Comparison of ENCODE assay signal across 20 cellular contexts in the genomic region with DNA sequence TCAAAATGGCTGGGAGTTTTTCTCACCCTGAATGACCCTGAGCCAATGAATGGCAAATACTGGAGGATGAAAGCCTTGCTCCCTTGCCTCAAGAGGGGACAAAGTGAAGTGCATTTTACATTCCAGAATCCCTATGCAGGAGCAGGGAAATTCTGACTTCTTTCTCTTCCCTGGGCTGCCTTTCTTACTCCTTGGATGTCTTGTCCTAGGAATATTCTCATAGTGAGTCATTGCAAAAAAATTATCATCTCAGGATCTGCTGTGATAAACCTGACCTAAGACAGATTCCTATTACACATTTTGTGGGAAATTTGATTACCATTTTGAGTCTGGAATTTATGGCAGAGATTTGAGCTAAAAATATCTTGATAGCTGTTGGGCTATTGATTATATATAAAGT.
DNase-seq lines count a peak whose midpoint lies in the region; ATAC-seq, FAIRE-seq and TF ChIP-seq lines count a peak whose summit lies in the region.
"Had no signal": no experiment of that assay in that cellular context is flagged by ENCODE, and none has a peak within 500 bp of the region (broad histone marks: within the 10 kb centered on the region; RNA-seq: fewer than 3 reads in every experiment).

No MANE protein-coding gene starts in this region.

- H4K8ac ChIP-seq in mesenchymal stem cell (ENCODE audit: low read length) = no peak overlapping the region

- H3K27me3 ChIP-seq in bronchial epithelial cell (ENCODE audit: control insufficient read depth, insufficient read depth, low read length) (no peaks in the 10 kb centered on the region), mesenchymal stem cell (ENCODE audit: control insufficient read depth in 1 of 2, insufficient read depth in 1 of 2, low read length in 2 of 2) (no peaks in the 10 kb centered on the region)
- H3K27me3 ChIP-seq: MG63, stomach, uterus had no signal

- H3K36me3 ChIP-seq in bronchial epithelial cell (ENCODE audit: control insufficient read depth, insufficient read depth, low read length) (no peaks in the 10 kb centered on the region), mesenchymal stem cell (ENCODE audit: control insufficient read depth in 1 of 2, insufficient read depth in 2 of 2, low read depth in 1 of 2, low read length in 2 of 2) (no peaks in the 10 kb centered on the region)
- H3K36me3 ChIP-seq: MG63, stomach, uterus had no signal

- H2AFZ ChIP-seq in mesenchymal stem cell (ENCODE audit: low read depth, low read length) = no peak overlapping the region

- H2BK12ac ChIP-seq in mesenchymal stem cell (ENCODE audit: low read length in 2 of 2) = no peak overlapping the region

- no peak overlapping the region for H4K91ac ChIP-seq in mesenchymal stem cell (ENCODE audit: low read length)

- ATAC-seq in GM19467 (IDR thresholded peaks at IDR 0.05; ENCODE audit: unreplicated experiment) = no peak

- H2BK5ac ChIP-seq in mesenchymal stem cell (ENCODE audit: low read depth, low read length, poor library complexity, severe bottlenecking) = peak overlapping the region; percentile 97

- peak overlapping the region; percentile 44 for H2AK5ac ChIP-seq in mesenchymal stem cell (ENCODE audit: low read length, severe bottlenecking)

- no peak overlapping the region for H3K14ac ChIP-seq in mesenchymal stem cell (ENCODE audit: low read length in 2 of 2)

- no peak overlapping the region for H3K9ac ChIP-seq in mesenchymal stem cell (ENCODE audit: low read length)

- no peaks in the 10 kb centered on the region for H3K4me1 ChIP-seq in mesenchymal stem cell (ENCODE audit: control insufficient read depth, insufficient read depth, low read depth, low read length)
- H3K4me1 ChIP-seq: stomach, uterus had no signal

- H3K9me3 ChIP-seq in mesenchymal stem cell (ENCODE audit: control insufficient read depth, low read length) = no peaks in the 10 kb centered on the region
- H3K9me3 ChIP-seq: MG63, stomach, uterus had no signal

- no peak overlapping the region for H3K4me2 ChIP-seq in mesenchymal stem cell (ENCODE audit: low read length, poor library complexity, severe bottlenecking)

- H3K4ac ChIP-seq in mesenchymal stem cell (ENCODE audit: low read depth in 1 of 2, low read length in 2 of 2) = no peak overlapping the region

- no peak overlapping the region for H2BK15ac ChIP-seq in mesenchymal stem cell (ENCODE audit: low read depth, poor library complexity, severe bottlenecking)

- peak overlapping the region; percentile 97 for H3K27ac ChIP-seq in mesenchymal stem cell (ENCODE audit: low read length, poor library complexity, severe bottlenecking)
- H3K27ac ChIP-seq: stomach, uterus had no signal

- peak; percentile 3 for DNase-seq in Daoy (ENCODE audit: low read depth)
- DNase-seq in RKO (ENCODE audit: low spot score) = peak; percentile 13
- DNase-seq in bronchial epithelial cell (ENCODE audit: low read depth) = peak; percentile 62
- DNase-seq in mesenchymal stem cell = peak; percentile 57
- DNase-seq in effector CD8-positive, alpha-beta T cell (lab: John Stamatoyannopoulos, UW) = no peak
- DNase-seq in NCI-H1105 treated with DMSO at 0.1 percent for 48 hours (lab: John Stamatoyannopoulos, UW) = no peak
- DNase-seq in NCI-H526 (lab: John Stamatoyannopoulos, UW) = no peak
- DNase-seq: activated CD4-positive, alpha-beta T cell treated with anti-CD3 and anti-CD28 coated beads, Interleukin-2, amount 10 ng/mL, durations not matched to agents 24 days and 14 days; activated naive CD4-positive, alpha-beta T cell treated with anti-CD3 and anti-CD28 coated beads, Interleukin-2, amount 10 ng/mL, durations not matched to agents 7 days and 5 days; activated T-cell treated with anti-CD3 and anti-CD28 coated beads for 4 hours; GDM1; MG63; NCI-H187; stomach; T1000; uterus had no signal

- H3K18ac ChIP-seq in mesenchymal stem cell (ENCODE audit: low read depth in 1 of 2, low read length in 2 of 2) = no peak overlapping the region

- no peaks in the 10 kb centered on the region for H3K79me1 ChIP-seq in mesenchymal stem cell (replicated peaks; ENCODE audit: low read length, poor library complexity, severe bottlenecking)

- TF ChIP-seq CTCF in bronchial epithelial cell (IDR thresholded peaks at IDR 0.05; ENCODE audit: insufficient read depth, low read length, severe bottlenecking) = no peak

- FAIRE-seq in bronchial epithelial cell (lab: Jason Lieb, UNC) = no peak
- FAIRE-seq: frontal cortex, GM12892, H1 had no signal

- no peak overlapping the region for H3K4me3 ChIP-seq in bronchial epithelial cell (ENCODE audit: low read depth, low read length)
- peak overlapping the region in 1 of 2 experiments; percentile 29 for H3K4me3 ChIP-seq in mesenchymal stem cell (ENCODE audit: insufficient read depth in 1 of 2, low read depth in 1 of 2, low read length in 2 of 2)
- H3K4me3 ChIP-seq: MG63, stomach, uterus had no signal

- H2BK120ac ChIP-seq in mesenchymal stem cell (ENCODE audit: low read depth, low read length) = no peak overlapping the region

- no peak overlapping the region for H3K23ac ChIP-seq in mesenchymal stem cell (ENCODE audit: low read length in 2 of 2)

Comparison
In these comparisons a context has a peak if more than half of its experiments do, and no peak if none do; other contexts are left out.
1. DNase-seq: peak in Daoy (single experiment), RKO (single experiment), bronchial epithelial cell (single experiment) and mesenchymal stem cell (single experiment); none in effector CD8-positive, alpha-beta T cell (single experiment), NCI-H1105 treated with DMSO at 0.1 percent for 48 hours (single experiment) and NCI-H526 (0 of 2).